ENCODE assay signal across 1 cellular context in genomic region chr4:92091335-92091734, GRCh38.
TF ChIP-seq lines count a peak whose summit lies in the region.

No MANE protein-coding gene starts in this region.

TF ChIP-seq in HCT116, 20 proteins besides CTCF, POLR2A, EP300 and RAD21 (continued from another document):
- TF ChIP-seq REST (IDR thresholded peaks at IDR 0.05; ENCODE audit: low read depth) (no peak), CBX3 (IDR thresholded peaks at IDR 0.05; ENCODE audit: low read depth) (no peak), YY1 (IDR thresholded peaks at IDR 0.05; ENCODE audit: extremely low read depth, insufficient replicate concordance, low read depth, low read length) (no peak), JUND (IDR thresholded peaks at IDR 0.05) (no peak), EZH2phosphoT487 (IDR thresholded peaks at IDR 0.05; ENCODE audit: borderline replicate concordance) (no peak)
